ENCODE assay signal across 8 cellular contexts in genomic region chr11:63670077-63670737, GRCh38. TPM values are rescaled to one million over a fixed set of nuclear protein-coding genes. Genes with fewer than 3 reads are reported as not detected.
DNase-seq lines count a peak whose midpoint lies in the region; ATAC-seq and TF ChIP-seq lines count a peak whose summit lies in the region.

No MANE protein-coding gene starts in this region.

- WGBS in liver = 13% methylated on average over 16 of the region's 16 CpGs
- 23 to 34% methylated on average over 16 of the region's 16 CpGs for WGBS in transverse colon (ENCODE audit: low coverage in 1 of 2), 2 donors

- H3K9me3 ChIP-seq in CD4-positive, alpha-beta T cell (ENCODE audit: control insufficient read depth, low read length) = no peaks in the 10 kb centered on the region
- H3K9me3 ChIP-seq in ascending aorta (no peaks in the 10 kb centered on the region), liver (ENCODE audit: control insufficient read depth in 4 of 4, low read length in 3 of 4) (no peaks in the 10 kb centered on the region), transverse colon (no peaks in the 10 kb centered on the region)

- H3K9me3 Mint-ChIP-seq in CD4-positive, alpha-beta T cell = no peaks in the 10 kb centered on the region

- no peak for ATAC-seq in CD4-positive, alpha-beta T cell (ENCODE audit: poor library complexity)
- ATAC-seq in GM18519 (IDR thresholded peaks at IDR 0.05; ENCODE audit: low FRiP score, unreplicated experiment) = no peak

- TF ChIP-seq EP300 in transverse colon (IDR thresholded peaks at IDR 0.05; ENCODE audit: low read depth) = no peak

- TF ChIP-seq RAD21 in liver (IDR thresholded peaks at IDR 0.05) = no peak

- H3K4me1 ChIP-seq in ascending aorta = peaks cover 13 to 41% of the 10 kb centered on the region in 2 donors
- H3K4me1 ChIP-seq in liver (ENCODE audit: control insufficient read depth in 4 of 4, insufficient read depth in 4 of 4, low read length in 3 of 4) = peaks cover 5 to 11% (median 9%) of the 10 kb centered on the region in 4 donors
- peaks cover 13 to 42% (median 30%) of the 10 kb centered on the region in 4 donors for H3K4me1 ChIP-seq in transverse colon

- H3K36me3 Mint-ChIP-seq in CD4-positive, alpha-beta T cell (ENCODE audit: low read depth) = peaks cover 5% of the 10 kb centered on the region

- no peak for TF ChIP-seq POLR2A in transverse colon (IDR thresholded peaks at IDR 0.05)

- peak overlapping the region; percentile 75 for H3K27ac ChIP-seq in CD4-positive, alpha-beta T cell (ENCODE audit: low read depth, low read length)
- H3K27ac ChIP-seq in ascending aorta (peak overlapping the region; percentile 100), liver (ENCODE audit: low read depth in 1 of 2, low read length in 2 of 2) (peak overlapping the region; percentile 93 to 95), transverse colon (peak overlapping the region; percentile 95 to 100 (median 99))

- peak overlapping the region; percentile 84 for H3K4me3 Mint-ChIP-seq in CD4-positive, alpha-beta T cell

- peak overlapping the region; percentile 80 for H3K27ac Mint-ChIP-seq in CD4-positive, alpha-beta T cell

- DNase-seq in CD4-positive, alpha-beta T cell = no peak
- no peak for DNase-seq in Jurkat, Clone E6-1 (ENCODE audit: low read depth, low spot score)
- DNase-seq in ascending aorta (ENCODE audit: low spot score in 2 of 2) (no peak), transverse colon (no peak), NCI-H146 (lab: John Stamatoyannopoulos, UW) (no peak), NCI-H524 treated with DMSO at 0.1 percent for 48 hours (lab: John Stamatoyannopoulos, UW) (no peak)

- POLR2A ChIA-PET in CD4-positive, alpha-beta T cell (lab: Charles Lee) = interaction anchor here (0.6 to 3.8 kb wide), 6 partner anchors 9 to 133 kb away, joined by 3 to 44 read pairs (median 4); partner anchors contain the start of genes PLAAT4 and RTN3

- intact Hi-C loops in CD4-positive, alpha-beta T cell (cut with DNase I, micrococcal nuclease) = loop anchor here (2.0 to 10.0 kb wide), 3 partner anchors 139 to 495 kb away; partner anchors contain the start of genes MACROD1 (in 1 of the 2) and SPINDOC (in 1 of the 2)
- intact Hi-C loops in ascending aorta (cut with DNase I) (loop anchor here (5.0 to 10.0 kb wide), 2 partner anchors 58 to 145 kb away; partner anchors contain the start of genes PLAAT3 and SPINDOC), transverse colon (cut with DNase I; ENCODE audit: low total_unique reads) (no loop called here)

- peak overlapping the region; percentile 80 to 88 for H3K9ac ChIP-seq in liver (ENCODE audit: low read depth in 1 of 2, low read length in 2 of 2)

- in situ Hi-C loops in transverse colon (cut with MboI; ENCODE audit: low pct_ligation_motif_present in 1 of 4, low pct_unique_long_range_greater_than_20kb in 1 of 4, low sequenced_read_pairs in 3 of 4) = no loop called here

- H3K4me1 Mint-ChIP-seq in CD4-positive, alpha-beta T cell (ENCODE audit: low read depth) = peaks cover 36% of the 10 kb centered on the region

- CTCF ChIA-PET in CD4-positive, alpha-beta T cell (lab: Charles Lee) = interaction anchor here (0.9 to 3.3 kb wide), 7 partner anchors 12 to 146 kb away, joined by 3 to 33 read pairs (median 5); partner anchors contain the start of gene RTN3

- no peaks in the 10 kb centered on the region for H3K27me3 ChIP-seq in CD4-positive, alpha-beta T cell (ENCODE audit: control insufficient read depth, insufficient read depth, low read length)
- no peaks in the 10 kb centered on the region for H3K27me3 ChIP-seq in ascending aorta
- H3K27me3 ChIP-seq in liver (ENCODE audit: control insufficient read depth in 4 of 4, insufficient read depth in 4 of 4, low read length in 3 of 4) = no peaks in the 10 kb centered on the region
- no peaks in the 10 kb centered on the region for H3K27me3 ChIP-seq in transverse colon

- H3K4me3 ChIP-seq in Jurkat, Clone E6-1 (ENCODE audit: low read length) = peak overlapping the region; percentile 65
- H3K4me3 ChIP-seq in ascending aorta (peak overlapping the region; percentile 93 to 95), liver (ENCODE audit: low read depth in 1 of 3, low read length in 3 of 3) (peak overlapping the region; percentile 85 to 96 (median 85)), transverse colon (peak overlapping the region; percentile 65 to 99 (median 96))

- H3K27me3 Mint-ChIP-seq in CD4-positive, alpha-beta T cell = no peaks in the 10 kb centered on the region

- peaks cover 0 to 4% of the 10 kb centered on the region in 2 donors for H3K36me3 ChIP-seq in ascending aorta
- H3K36me3 ChIP-seq in liver (ENCODE audit: control insufficient read depth in 4 of 4, insufficient read depth in 3 of 4, low read depth in 1 of 4, low read length in 3 of 4) = peaks cover 0 to 2% (median 0%) of the 10 kb centered on the region in 4 donors
- no peaks in the 10 kb centered on the region for H3K36me3 ChIP-seq in transverse colon

- no peak for TF ChIP-seq CTCF in CD4-positive, alpha-beta T cell (IDR thresholded peaks at IDR 0.05)
- TF ChIP-seq CTCF in ascending aorta (IDR thresholded peaks at IDR 0.05) = no peak
- TF ChIP-seq CTCF in liver (IDR thresholded peaks at IDR 0.05; ENCODE audit: low read depth, low read length, missing input control) = no peak
- TF ChIP-seq CTCF in transverse colon (IDR thresholded peaks at IDR 0.05) = no peak

TF ChIP-seq in liver, 16 proteins besides CTCF, POLR2A, EP300 and RAD21:
- TF ChIP-seq JUND (IDR thresholded peaks at IDR 0.05) (no peak), HNF4A (conservative IDR thresholded peaks at IDR 0.05) (no peak), YY1 (IDR thresholded peaks at IDR 0.05) (peak; percentile 20)

RNA-seq across cellular contexts. Expression of gene ATL3, which starts 1.0 kb away (rescaled TPM):
- total RNA-seq in CD4-positive, alpha-beta T cell = 10 to 100 TPM; 14.5 to 16.5 TPM
- polyA plus RNA-seq in Jurkat, Clone E6-1 (2012; ENCODE audit: insufficient read depth, insufficient read length) = 20.6 TPM
- total RNA-seq in ascending aorta (77.3 TPM), liver (10 to 100 TPM; 24.5 to 33.6 TPM), transverse colon (10 to 100 TPM; 18.7 to 60.8 (median 40.0) TPM)
- 1 to 10 TPM; 5.9 to 7.9 TPM for polyA plus RNA-seq in liver

RNA-seq across cellular contexts. Expression of gene RTN3, which starts 11.1 kb away (rescaled TPM):
- 10 to 100 TPM; 16.4 to 17.6 TPM for total RNA-seq in CD4-positive, alpha-beta T cell
- 143 TPM for polyA plus RNA-seq in Jurkat, Clone E6-1 (2012; ENCODE audit: insufficient read depth, insufficient read length)
- 49.5 TPM for total RNA-seq in ascending aorta
- 10 to 100 TPM; 29.7 to 31.0 TPM for total RNA-seq in liver
- polyA plus RNA-seq in liver = 10 to 100 TPM; 31.9 to 49.3 TPM
- total RNA-seq in transverse colon = 100 to 1,000 TPM in 2 of 4 donors, 10 to 100 TPM in 2; 44.8 to 187 (median 117) TPM

RNA-seq across cellular contexts. Expression of gene PLAAT3, which starts 56.0 kb away (rescaled TPM):
- total RNA-seq in CD4-positive, alpha-beta T cell = 1 to 10 TPM; 2.4 to 3.6 TPM
- polyA plus RNA-seq in Jurkat, Clone E6-1 (2012; ENCODE audit: insufficient read depth, insufficient read length) = not detected
- 21.1 TPM for total RNA-seq in ascending aorta
- total RNA-seq in liver = 10 to 100 TPM; 13.4 to 18.9 TPM
- 10 to 100 TPM; 89.6 to 90.1 TPM for polyA plus RNA-seq in liver
- total RNA-seq in transverse colon = 10 to 100 TPM in 3 of 4 donors, 1 to 10 TPM in 1; 8.6 to 16.7 (median 10.5) TPM
